Comparison of ENCODE assay signal across 8 cellular contexts in genomic region chrX:76148011-76148665, GRCh38. TPM values are rescaled to one million over a fixed set of nuclear protein-coding genes. Genes with fewer than 3 reads are reported as not detected.
A peak's percentile ranks its signal among the peaks of the same experiment; 100 is the strongest.
DNase-seq lines count a peak whose midpoint lies in the region; ATAC-seq, FAIRE-seq and TF ChIP-seq lines count a peak whose summit lies in the region.

No MANE protein-coding gene starts in this region.

- H3K4me1 ChIP-seq in H1 (replicated peaks in 1 of 4; ENCODE audit: control insufficient read depth in 3 of 4, insufficient read depth in 4 of 4, low read length in 3 of 4) (peaks cover 0 to 9% (median 6%) of the 10 kb centered on the region in 4 experiments; a peak in 3 of 7 replicates), neutrophil (ENCODE audit: control insufficient read depth in 1 of 2, insufficient read depth in 1 of 2, low read depth in 1 of 2, low read length in 1 of 2) (peaks cover 8 to 16% of the 10 kb centered on the region in 2 experiments)

- peak overlapping the region; percentile 32; the same call in 1 of the 2 replicates for H2BK20ac ChIP-seq in H1 (ENCODE audit: low read length)

- TF ChIP-seq POLR2A in H1 (IDR thresholded peaks at IDR 0.05; ENCODE audit: control extremely low read depth in 1 of 2, low read depth in 2 of 2, low read length in 2 of 2) = no peak

- no peaks in the 10 kb centered on the region for H4K20me1 ChIP-seq in H1 (replicated peaks in 1 of 2; ENCODE audit: control insufficient read depth in 1 of 2, insufficient read depth in 2 of 2, low read length in 2 of 2)

- no peak overlapping the region for H4K5ac ChIP-seq in H1 (ENCODE audit: insufficient read length, low read depth, low read length)

- H3K79me2 ChIP-seq in H1 (ENCODE audit: control insufficient read depth in 1 of 2, insufficient read depth in 2 of 2, low read length in 2 of 2) = no peaks in the 10 kb centered on the region

- TF ChIP-seq EP300 in H1 (IDR thresholded peaks at IDR 0.05; ENCODE audit: borderline replicate concordance in 1 of 2, low read depth in 2 of 2, low read length in 2 of 2) = no peak

- no peak overlapping the region for H3K56ac ChIP-seq in H1 (replicated peaks; ENCODE audit: insufficient read length, low read depth, low read length)

- H4K8ac ChIP-seq in H1 (ENCODE audit: extremely low read depth, insufficient read depth, low read length) = no peak overlapping the region

- no peak for TF ChIP-seq CTCF in GM12864 (IDR thresholded peaks at IDR 0.05; ENCODE audit: low read depth, low read length, missing control alignments)
- TF ChIP-seq CTCF in H1 (IDR thresholded peaks at IDR 0.05; ENCODE audit: control extremely low read depth in 1 of 3, insufficient read depth in 1 of 3, low read depth in 1 of 3, low read length in 3 of 3) = no peak
- TF ChIP-seq CTCF in neutrophil (IDR thresholded peaks at IDR 0.05) = no peak

- H2AK5ac ChIP-seq in H1 (ENCODE audit: low read depth, low read length) = no peak overlapping the region

- WGBS in H1 (ENCODE audit: extremely low coverage in 1 of 2, insufficient coverage in 1 of 2, insufficient read length in 1 of 2, insufficient replicate concordance in 2 of 2, low coverage in 1 of 2, low lambda C conversion rate in 2 of 2, missing lambda C conversion rate in 1 of 2), 2 experiments = 85% methylated on average over 5 of the region's 6 CpGs; no CpG with 5 or more reads in 1 of the 2 experiments

- POLR2A ChIA-PET in H1 (lab: Charles Lee; ENCODE audit: partially characterized antibody) = interaction anchor here (0.7 kb wide), 1 partner anchor 1944 kb away, joined by 3 read pairs; no protein-coding TSS in a partner anchor

- no peak overlapping the region for H2BK15ac ChIP-seq in H1 (ENCODE audit: low read length)

- no peaks in the 10 kb centered on the region for H3K79me1 ChIP-seq in H1 (ENCODE audit: low read depth, low read length)

- TF ChIP-seq RAD21 in H1 (IDR thresholded peaks at IDR 0.05 in 1 of 2, conservative IDR thresholded peaks at IDR 0.05 in 1 of 2; ENCODE audit: low read depth in 2 of 2, low read length in 2 of 2) = no peak

- H3K4me3 ChIP-seq in GM12864 (ENCODE audit: low read depth, low read length) = peak overlapping the region; percentile 42
- H3K4me3 ChIP-seq in H1 (ENCODE audit: extremely low read depth in 1 of 4, insufficient read depth in 2 of 4, low read depth in 3 of 4, low read length in 4 of 4) = peak overlapping the region in 1 of 4 experiments; percentile 46; a peak in 1 of 8 replicates
- no peak overlapping the region for H3K4me3 ChIP-seq in neutrophil (ENCODE audit: low read depth in 1 of 2, low read length in 1 of 2)

- H2BK120ac ChIP-seq in H1 (replicated peaks; ENCODE audit: low read depth, low read length) = peak overlapping the region; percentile 43

- no peak overlapping the region for H2AFZ ChIP-seq in H1 (ENCODE audit: low read length)

- H3K9ac ChIP-seq in H1 (replicated peaks in 1 of 4; ENCODE audit: extremely low read depth in 1 of 4, low read depth in 3 of 4, low read length in 3 of 4) = peak overlapping the region in 1 of 4 experiments; percentile 10; a peak in 1 of 7 replicates

- no peak overlapping the region for H3K4ac ChIP-seq in H1 (replicated peaks; ENCODE audit: insufficient read length, low read depth, low read length)

- DNase-seq in GM12864 (ENCODE audit: low read depth) = no peak
- DNase-seq in RKO (ENCODE audit: low spot score) = peak; percentile 74
- no peak for DNase-seq in H1 (ENCODE audit: low read depth in 1 of 2, low spot score in 2 of 2)
- no peak for DNase-seq in middle frontal gyrus (ENCODE audit: extremely low spot score, low spot score)
- DNase-seq in NCI-H128 (lab: John Stamatoyannopoulos, UW; ENCODE audit: unreplicated experiment) = no peak

- no peaks in the 10 kb centered on the region for H3K9me3 ChIP-seq in H1 (ENCODE audit: insufficient read depth in 2 of 2, low read depth in 1 of 2, low read length in 1 of 2)
- H3K9me3 ChIP-seq in neutrophil = no peaks in the 10 kb centered on the region

- CTCF ChIA-PET in H1 (lab: Charles Lee; ENCODE audit: partially characterized antibody) = interaction anchor here (0.7 to 1.8 kb wide), 5 partner anchors 18 to 1943 kb away, joined by 3 to 5 read pairs (median 3); no protein-coding TSS in a partner anchor

- no peak for FAIRE-seq in H1 (lab: Jason Lieb, UNC)

- H3K23me2 ChIP-seq in H1 (ENCODE audit: low read depth, low read length) = no peaks in the 10 kb centered on the region

- no peak overlapping the region for H2BK12ac ChIP-seq in H1 (ENCODE audit: low read depth, low read length)

- H3K36me3 ChIP-seq in H1 (ENCODE audit: control insufficient read depth in 2 of 4, insufficient read depth in 4 of 4, low read length in 3 of 4) (no peaks in the 10 kb centered on the region), neutrophil (no peaks in the 10 kb centered on the region)

- H3K23ac ChIP-seq in H1 (ENCODE audit: insufficient read length) = no peak overlapping the region

- peak overlapping the region; percentile 59 to 65; a peak in 2 of 4 replicates for H3K4me2 ChIP-seq in H1 (ENCODE audit: insufficient read depth in 1 of 2, low read depth in 2 of 2, low read length in 2 of 2)

- no peak overlapping the region for H4K91ac ChIP-seq in H1 (replicated peaks; ENCODE audit: insufficient read length, low read length)

- no peak overlapping the region for H3K18ac ChIP-seq in H1 (ENCODE audit: extremely low read depth, low read length)

- no peak overlapping the region for H3K14ac ChIP-seq in H1 (ENCODE audit: insufficient read length)

- no peak for ATAC-seq in GM19351 (IDR thresholded peaks at IDR 0.05; ENCODE audit: unreplicated experiment)
- no peak for ATAC-seq in GM19397 (IDR thresholded peaks at IDR 0.05; ENCODE audit: unreplicated experiment)

- no peak overlapping the region; the same call in 1 of the 2 replicates for H2BK5ac ChIP-seq in H1 (ENCODE audit: low read depth, low read length)

- H3K27me3 ChIP-seq in H1 (replicated peaks in 1 of 4; ENCODE audit: control insufficient read depth in 3 of 4, extremely low read depth in 1 of 4, insufficient read depth in 3 of 4, low read length in 3 of 4) (no peaks in the 10 kb centered on the region), neutrophil (no peaks in the 10 kb centered on the region)

- H3K27ac ChIP-seq in H1 (ENCODE audit: low read depth, low read length) (peak overlapping the region; percentile 45; the same call in 1 of the 2 replicates), neutrophil (peak overlapping the region; percentile 74)

TF ChIP-seq in H1, 55 proteins besides CTCF, POLR2A, EP300 and RAD21:
- no peak for TF ChIP-seq ASH2L (IDR thresholded peaks at IDR 0.05; ENCODE audit: low read length)
- TF ChIP-seq CBX5 (IDR thresholded peaks at IDR 0.05; ENCODE audit: low read depth, low read length) = no peak
- TF ChIP-seq CHD1 (IDR thresholded peaks at IDR 0.05; ENCODE audit: low read depth, low read length) = no peak
- TF ChIP-seq BCL11A (IDR thresholded peaks at IDR 0.05; ENCODE audit: low read depth in 2 of 2, low read length in 2 of 2) = no peak
- TF ChIP-seq TEAD4 (IDR thresholded peaks at IDR 0.05; ENCODE audit: low read depth, low read length) = no peak
- no peak for TF ChIP-seq NANOG (IDR thresholded peaks at IDR 0.05; ENCODE audit: insufficient read depth, low read depth, low read length, poor library complexity, severe bottlenecking)
- no peak for TF ChIP-seq CTBP2 (IDR thresholded peaks at IDR 0.05; ENCODE audit: borderline replicate concordance, insufficient read depth, insufficient read length, low read length)
- TF ChIP-seq, protein P1, sequence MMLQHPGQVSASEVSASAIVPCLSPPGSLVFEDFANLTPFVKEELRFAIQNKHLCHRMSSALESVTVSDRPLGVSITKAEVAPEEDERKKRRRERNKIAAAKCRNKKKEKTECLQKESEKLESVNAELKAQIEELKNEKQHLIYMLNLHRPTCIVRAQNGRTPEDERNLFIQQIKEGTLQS (IDR thresholded peaks at IDR 0.05; ENCODE audit: insufficient read depth, low read depth, low read length) = no peak
- TF ChIP-seq FOSL1 (IDR thresholded peaks at IDR 0.05; ENCODE audit: insufficient read depth, low read depth, low read length) = no peak
- no peak for TF ChIP-seq RNF2 (IDR thresholded peaks at IDR 0.05; ENCODE audit: borderline replicate concordance, low read depth, low read length, missing control alignments, poor library complexity, severe bottlenecking)
- TF ChIP-seq TCF12 (IDR thresholded peaks at IDR 0.05; ENCODE audit: low read depth, low read length) = no peak
- TF ChIP-seq GTF2F1 (IDR thresholded peaks at IDR 0.05; ENCODE audit: borderline replicate concordance, low read depth, low read length) = no peak
TF ChIP-seq in H1: peak in this region for 0.

RNA-seq across cellular contexts. Expression of gene PBDC1, which starts 24.7 kb away (rescaled TPM):
- 47.3 and 49.2 TPM in 2 replicates for total RNA-seq in H1 (2021; fragmentation: NEBNext Ultra II Directional; extraction: Animal tissue kit (Norgen Biotek cat#: 25700))
- 21.9 and 25.6 TPM in 2 replicates for polyA plus RNA-seq in H1 (2011; rRNA removed)
- 31.0 TPM for polyA plus RNA-seq in H1 (2011; cell fraction: cytosol; rRNA removed)
- polyA plus RNA-seq in H1 (2011; cell fraction: nucleus; rRNA removed) = 18.0 TPM
- 43.4 to 58.4 TPM (median 51.2 TPM) in 4 replicates for polyA plus RNA-seq in H1 (2012, experiment 1 of 2)
- 9.0 TPM for polyA plus RNA-seq in H1 (2012, experiment 2 of 2)
- 41.7 TPM for polyA plus RNA-seq in H1 (2013, experiment 1 of 2)
- polyA plus RNA-seq in H1 (2013, experiment 2 of 2) = 42.6 TPM
- polyA minus RNA-seq in H1 (2011; rRNA and poly(A)+ RNA removed) = 42.3 and 43.3 TPM in 2 replicates
- polyA minus RNA-seq in H1 (2011; cell fraction: cytosol; rRNA and poly(A)+ RNA removed) = 17.9 TPM
- polyA minus RNA-seq in H1 (2011; cell fraction: nucleus; rRNA and poly(A)+ RNA removed) = 17.6 TPM
